In the genomic region with DNA sequence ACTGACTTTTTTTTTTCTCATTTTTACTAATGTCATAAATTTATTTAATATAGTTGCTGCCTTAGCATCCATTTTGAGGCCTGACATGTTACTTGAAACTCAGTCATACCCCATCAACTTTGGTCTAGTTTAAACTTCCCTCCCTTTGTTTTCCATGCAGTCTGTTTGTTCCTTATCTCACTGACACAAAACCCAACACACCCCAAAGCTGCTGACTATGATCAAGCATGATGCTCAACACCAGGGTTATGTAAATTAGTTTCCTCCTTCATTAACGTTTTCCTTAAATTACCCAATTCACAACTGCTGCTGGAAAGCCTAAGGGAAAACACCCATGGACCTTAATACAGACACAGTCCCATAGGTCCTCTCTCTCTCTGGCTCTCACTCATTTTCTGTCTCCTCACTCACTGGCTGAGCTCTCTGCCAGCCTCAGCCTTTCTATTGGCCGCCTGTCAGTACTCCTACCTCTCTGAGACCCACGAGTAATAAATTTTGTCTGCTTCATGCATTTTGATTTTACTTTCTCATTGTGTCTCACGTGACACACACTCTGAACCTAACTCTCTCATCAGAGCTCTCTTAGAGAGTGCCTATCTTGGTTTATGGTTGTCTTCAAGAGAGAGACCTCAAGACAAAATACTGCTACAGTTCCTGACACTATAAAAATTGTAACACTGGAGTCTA, we compare ENCODE assay signal across 30 cellular contexts.
"Had no signal": no experiment of that assay in that cellular context is flagged by ENCODE, and none has a peak within 500 bp of the region (broad histone marks: within the 10 kb centered on the region; RNA-seq: fewer than 3 reads in every experiment).

No MANE protein-coding gene starts in this region.

- FAIRE-seq: keratinocyte had no signal

- H3K4me2 ChIP-seq: neural progenitor cell, smooth muscle cell had no signal

- H3K27me3 ChIP-seq: gastrocnemius medialis, neural progenitor cell, right atrium auricular region, suprapubic skin, transverse colon, upper lobe of right lung had no signal

- DNase-seq: dermis blood vessel endothelial cell; effector memory CD8-positive, alpha-beta T cell; foreskin fibroblast; gastrocnemius medialis; head of caudate nucleus; mucosa of descending colon; naive B cell; nucleus accumbens; stimulated activated CD4-positive, alpha-beta T cell treated with anti-CD3 and anti-CD28 coated beads, Interleukin-12 subunit alpha, Interleukin-12 subunit beta, amount 100 ng/mL, for 4 hours; stimulated activated CD4-positive, alpha-beta T cell treated with anti-CD3 and anti-CD28 coated beads, Interleukin-1b, Interleukin-23, amount 100 ng/mL, for 48 hours; stimulated activated CD4-positive, alpha-beta T cell treated with anti-CD3 and anti-CD28 coated beads, Interleukin-4, amount 100 ng/mL, for 1 hour; stimulated activated CD8-positive, alpha-beta memory T cell treated with anti-CD3 and anti-CD28 coated beads, Interleukin-4, amount 100 ng/mL, for 48 hours; stimulated activated naive CD4-positive, alpha-beta T cell; stimulated activated naive CD8-positive, alpha-beta T cell treated with anti-CD3 and anti-CD28 coated beads, Interleukin-15, amount 100 ng/mL, for 72 hours; transverse colon; upper lobe of right lung; uterus had no signal

- ATAC-seq: effector memory CD8-positive, alpha-beta T cell; esophagus mucosa; gastrocnemius medialis; left lobe of liver; mucosa of descending colon; natural killer cell treated with Interleukin-12 subunit alpha and Interleukin-12 subunit beta and Interleukin-15 and Interleukin-18, amount 100 ng/mL, for 72 hours; sciatic nerve; stimulated activated naive CD8-positive, alpha-beta T cell treated with anti-CD3 and anti-CD28 coated beads, Interleukin-15, amount 100 ng/mL, for 72 hours; upper lobe of right lung had no signal

- H3K4me3 ChIP-seq: coronary artery, gastrocnemius medialis, lung, mucosa of descending colon, neural progenitor cell, prostate gland, right atrium auricular region, smooth muscle cell, suprapubic skin, transverse colon, upper lobe of right lung, uterus had no signal

- H3K27ac ChIP-seq: coronary artery, epithelial cell of prostate, gastrocnemius medialis, neural progenitor cell, prostate gland, right atrium auricular region, suprapubic skin, transverse colon, upper lobe of right lung, uterus had no signal

- H2AFZ ChIP-seq: neural progenitor cell had no signal

- H3K4me1 ChIP-seq: gastrocnemius medialis, prostate gland, right atrium auricular region, suprapubic skin, transverse colon, upper lobe of right lung, uterus had no signal

- H3K9me3 ChIP-seq: gastrocnemius medialis, prostate gland, right atrium auricular region, suprapubic skin, transverse colon, upper lobe of right lung, uterus had no signal

- H3K9ac ChIP-seq: neural progenitor cell had no signal

- H3K36me3 ChIP-seq: gastrocnemius medialis, neural progenitor cell, prostate gland, right atrium auricular region, suprapubic skin, transverse colon, upper lobe of right lung, uterus had no signal
